In the genomic region with DNA sequence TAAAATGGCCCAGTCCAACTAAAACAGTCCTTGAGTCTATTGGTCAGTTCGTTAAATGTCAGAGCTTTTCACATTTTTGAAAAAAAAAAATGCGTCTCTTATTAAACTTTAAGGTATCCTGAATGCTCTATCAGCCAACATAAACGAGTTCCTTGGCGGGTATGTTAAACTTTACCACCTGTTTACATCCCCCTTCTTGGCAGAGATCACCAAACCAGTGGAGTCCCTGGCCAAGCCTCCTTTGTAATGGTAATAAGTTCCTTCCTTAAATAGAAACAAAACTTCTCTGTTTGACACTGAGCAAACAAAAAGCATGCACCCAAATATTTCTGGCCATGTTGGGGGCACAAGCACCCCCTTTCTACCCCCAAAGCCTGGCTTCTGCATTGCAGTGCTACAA, we compare ENCODE assay signal across 1 cellular context.
TF ChIP-seq lines count a peak whose summit lies in the region.

No MANE protein-coding gene starts in this region.

TF ChIP-seq in GM23338, 12 proteins besides CTCF, POLR2A, EP300 and RAD21 (continued from another document):
- TF ChIP-seq, protein P1, sequence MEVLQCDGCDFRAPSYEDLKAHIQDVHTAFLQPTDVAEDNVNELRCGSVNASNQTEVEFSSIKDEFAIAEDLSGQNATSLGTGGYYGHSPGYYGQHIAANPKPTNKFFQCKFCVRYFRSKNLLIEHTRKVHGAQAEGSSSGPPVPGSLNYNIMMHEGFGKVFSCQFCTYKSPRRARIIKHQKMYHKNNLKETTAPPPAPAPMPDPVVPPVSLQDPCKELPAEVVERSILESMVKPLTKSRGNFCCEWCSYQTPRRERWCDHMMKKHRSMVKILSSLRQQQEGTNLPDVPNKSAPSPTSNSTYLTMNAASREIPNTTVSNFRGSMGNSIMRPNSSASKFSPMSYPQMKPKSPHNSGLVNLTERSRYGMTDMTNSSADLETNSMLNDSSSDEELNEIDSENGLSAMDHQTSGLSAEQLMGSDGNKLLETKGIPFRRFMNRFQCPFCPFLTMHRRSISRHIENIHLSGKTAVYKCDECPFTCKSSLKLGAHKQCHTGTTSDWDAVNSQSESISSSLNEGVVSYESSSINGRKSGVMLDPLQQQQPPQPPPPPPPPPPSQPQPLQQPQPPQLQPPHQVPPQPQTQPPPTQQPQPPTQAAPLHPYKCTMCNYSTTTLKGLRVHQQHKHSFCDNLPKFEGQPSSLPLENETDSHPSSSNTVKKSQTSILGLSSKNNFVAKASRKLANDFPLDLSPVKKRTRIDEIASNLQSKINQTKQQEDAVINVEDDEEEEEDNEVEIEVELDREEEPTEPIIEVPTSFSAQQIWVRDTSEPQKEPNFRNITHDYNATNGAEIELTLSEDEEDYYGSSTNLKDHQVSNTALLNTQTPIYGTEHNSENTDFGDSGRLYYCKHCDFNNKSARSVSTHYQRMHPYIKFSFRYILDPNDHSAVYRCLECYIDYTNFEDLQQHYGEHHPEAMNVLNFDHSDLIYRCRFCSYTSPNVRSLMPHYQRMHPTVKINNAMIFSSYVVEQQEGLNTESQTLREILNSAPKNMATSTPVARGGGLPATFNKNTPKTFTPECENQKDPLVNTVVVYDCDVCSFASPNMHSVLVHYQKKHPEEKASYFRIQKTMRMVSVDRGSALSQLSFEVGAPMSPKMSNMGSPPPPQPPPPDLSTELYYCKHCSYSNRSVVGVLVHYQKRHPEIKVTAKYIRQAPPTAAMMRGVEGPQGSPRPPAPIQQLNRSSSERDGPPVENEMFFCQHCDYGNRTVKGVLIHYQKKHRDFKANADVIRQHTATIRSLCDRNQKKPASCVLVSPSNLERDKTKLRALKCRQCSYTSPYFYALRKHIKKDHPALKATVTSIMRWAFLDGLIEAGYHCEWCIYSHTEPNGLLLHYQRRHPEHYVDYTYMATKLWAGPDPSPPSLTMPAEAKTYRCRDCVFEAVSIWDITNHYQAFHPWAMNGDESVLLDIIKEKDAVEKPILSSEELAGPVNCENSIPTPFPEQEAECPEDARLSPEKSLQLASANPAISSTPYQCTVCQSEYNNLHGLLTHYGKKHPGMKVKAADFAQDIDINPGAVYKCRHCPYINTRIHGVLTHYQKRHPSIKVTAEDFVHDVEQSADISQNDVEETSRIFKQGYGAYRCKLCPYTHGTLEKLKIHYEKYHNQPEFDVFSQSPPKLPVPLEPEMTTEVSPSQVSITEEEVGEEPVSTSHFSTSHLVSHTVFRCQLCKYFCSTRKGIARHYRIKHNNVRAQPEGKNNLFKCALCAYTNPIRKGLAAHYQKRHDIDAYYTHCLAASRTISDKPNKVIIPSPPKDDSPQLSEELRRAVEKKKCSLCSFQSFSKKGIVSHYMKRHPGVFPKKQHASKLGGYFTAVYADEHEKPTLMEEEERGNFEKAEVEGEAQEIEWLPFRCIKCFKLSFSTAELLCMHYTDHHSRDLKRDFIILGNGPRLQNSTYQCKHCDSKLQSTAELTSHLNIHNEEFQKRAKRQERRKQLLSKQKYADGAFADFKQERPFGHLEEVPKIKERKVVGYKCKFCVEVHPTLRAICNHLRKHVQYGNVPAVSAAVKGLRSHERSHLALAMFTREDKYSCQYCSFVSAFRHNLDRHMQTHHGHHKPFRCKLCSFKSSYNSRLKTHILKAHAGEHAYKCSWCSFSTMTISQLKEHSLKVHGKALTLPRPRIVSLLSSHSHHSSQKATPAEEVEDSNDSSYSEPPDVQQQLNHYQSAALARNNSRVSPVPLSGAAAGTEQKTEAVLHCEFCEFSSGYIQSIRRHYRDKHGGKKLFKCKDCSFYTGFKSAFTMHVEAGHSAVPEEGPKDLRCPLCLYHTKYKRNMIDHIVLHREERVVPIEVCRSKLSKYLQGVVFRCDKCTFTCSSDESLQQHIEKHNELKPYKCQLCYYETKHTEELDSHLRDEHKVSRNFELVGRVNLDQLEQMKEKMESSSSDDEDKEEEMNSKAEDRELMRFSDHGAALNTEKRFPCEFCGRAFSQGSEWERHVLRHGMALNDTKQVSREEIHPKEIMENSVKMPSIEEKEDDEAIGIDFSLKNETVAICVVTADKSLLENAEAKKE (CRISPR knock-in tag; IDR thresholded peaks at IDR 0.05), result no peak
- TF ChIP-seq, protein P2, sequence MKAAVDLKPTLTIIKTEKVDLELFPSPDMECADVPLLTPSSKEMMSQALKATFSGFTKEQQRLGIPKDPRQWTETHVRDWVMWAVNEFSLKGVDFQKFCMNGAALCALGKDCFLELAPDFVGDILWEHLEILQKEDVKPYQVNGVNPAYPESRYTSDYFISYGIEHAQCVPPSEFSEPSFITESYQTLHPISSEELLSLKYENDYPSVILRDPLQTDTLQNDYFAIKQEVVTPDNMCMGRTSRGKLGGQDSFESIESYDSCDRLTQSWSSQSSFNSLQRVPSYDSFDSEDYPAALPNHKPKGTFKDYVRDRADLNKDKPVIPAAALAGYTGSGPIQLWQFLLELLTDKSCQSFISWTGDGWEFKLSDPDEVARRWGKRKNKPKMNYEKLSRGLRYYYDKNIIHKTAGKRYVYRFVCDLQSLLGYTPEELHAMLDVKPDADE (IDR thresholded peaks at IDR 0.05), result no peak
- TF ChIP-seq POLR2AphosphoS5 (IDR thresholded peaks at IDR 0.05; ENCODE audit: low read depth), result no peak
- TF ChIP-seq ZNF114 (CRISPR knock-in tag; IDR thresholded peaks at IDR 0.05), result no peak
- no peak for TF ChIP-seq STAT1 (IDR thresholded peaks at IDR 0.05; ENCODE audit: unreplicated experiment)
- no peak for TF ChIP-seq CREB1 (CRISPR knock-in tag; IDR thresholded peaks at IDR 0.05; ENCODE audit: low read depth)
- TF ChIP-seq EZH2 (IDR thresholded peaks at IDR 0.05; ENCODE audit: low read depth, unreplicated experiment), result no peak
- no peak for TF ChIP-seq EZH2phosphoT487 (IDR thresholded peaks at IDR 0.05; ENCODE audit: unreplicated experiment)
- no peak for TF ChIP-seq ZNF331 (CRISPR knock-in tag; IDR thresholded peaks at IDR 0.05; ENCODE audit: low read depth)
